ENCODE assay signal across 8 cellular contexts in genomic region chr1:17118706-17119075, GRCh38. TPM values are rescaled to one million over a fixed set of nuclear protein-coding genes. Genes with fewer than 3 reads are reported as not detected.
DNase-seq lines count a peak whose midpoint lies in the region; ATAC-seq, FAIRE-seq and TF ChIP-seq lines count a peak whose summit lies in the region.

No MANE protein-coding gene starts in this region.

- ATAC-seq in Right ventricle myocardium superior (ENCODE audit: poor library complexity) = no peak
- no peak for ATAC-seq in GM12878
- ATAC-seq in upper lobe of right lung = no peak

- H3K36me3 ChIP-seq in GM12878 (ENCODE audit: control insufficient read depth in 2 of 2, insufficient read depth in 2 of 2, low read length in 1 of 2) (no peaks in the 10 kb centered on the region), upper lobe of right lung (no peaks in the 10 kb centered on the region)

- no peak for TF ChIP-seq RAD21 in GM12878 (IDR thresholded peaks at IDR 0.05; ENCODE audit: insufficient read depth, low read depth, low read length)

- SMC1A ChIA-PET in GM12878 (lab: Charles Lee; ENCODE audit: uncharacterized antibody, unreplicated experiment) = interaction anchor here (0.6 to 12.4 kb wide), 7 partner anchors 8 to 156 kb away, joined by 3 to 236 read pairs (median 6); no protein-coding TSS in a partner anchor

- H3K9me3 ChIP-seq in GM12878 (replicated peaks; ENCODE audit: control insufficient read depth, insufficient read depth, low read length) (no peaks in the 10 kb centered on the region), mononuclear cell (ENCODE audit: low read depth, low read length) (no peaks in the 10 kb centered on the region), upper lobe of right lung (no peaks in the 10 kb centered on the region)

- POLR2A ChIA-PET in GM12878 (lab: Charles Lee) = interaction anchor here (0.6 to 1.3 kb wide), 6 partner anchors 10 to 40 kb away, joined by 3 to 7 read pairs (median 3); no protein-coding TSS in a partner anchor

- in situ Hi-C loops in GM12878 (cut with MboI) = loop anchor here (5.0 kb wide), 2 partner anchors 56 to 214 kb away; no protein-coding TSS in a partner anchor

- TF ChIP-seq EP300 in GM12878 (IDR thresholded peaks at IDR 0.05; ENCODE audit: borderline replicate concordance in 1 of 2, control insufficient read depth in 1 of 2, low read depth in 2 of 2, low read length in 2 of 2) = no peak

- H3K27me3 ChIP-seq in GM12878 (replicated peaks in 1 of 2; ENCODE audit: control insufficient read depth in 2 of 2, insufficient read depth in 2 of 2, low read length in 1 of 2) (peaks cover 9 to 11% of the 10 kb centered on the region in 2 experiments; a peak in 3 of 4 replicates), mononuclear cell (ENCODE audit: insufficient read depth, low read length) (no peaks in the 10 kb centered on the region), upper lobe of right lung (peaks cover 37% of the 10 kb centered on the region)

- H3K4me2 ChIP-seq in GM12878 (ENCODE audit: control insufficient read depth, insufficient read depth) = peak overlapping the region; percentile 69; the same call in 1 of the 2 replicates

- intact Hi-C loops in cardiac septum (cut with DNase I) = no loop called here
- intact Hi-C loops in Right ventricle myocardium superior (cut with DNase I) = no loop called here
- intact Hi-C loops in GM12878 (cut with micrococcal nuclease; ENCODE audit: unreplicated experiment) = loop anchor here (5.0 kb wide), 1 partner anchor 41 kb away; no protein-coding TSS in a partner anchor
- intact Hi-C loops in upper lobe of right lung (cut with DNase I) = no loop called here

- H4K20me1 ChIP-seq in GM12878 (ENCODE audit: control insufficient read depth, insufficient read depth) = no peaks in the 10 kb centered on the region

- TF ChIP-seq CTCF in GM12878 (IDR thresholded peaks at IDR 0.05 in 2 of 3, conservative IDR thresholded peaks at IDR 0.05 in 1 of 3; ENCODE audit: control insufficient read depth in 2 of 3, extremely low read depth in 1 of 3, insufficient read depth in 1 of 3, low read depth in 3 of 3, low read length in 3 of 3) (no peak), upper lobe of right lung (IDR thresholded peaks at IDR 0.05) (no peak)

- BruUV-seq in GM12878 (replicated peaks; lab: Mats Ljungman, UMichigan) = no TSS peak

- no peak overlapping the region; the same call in 1 of the 2 replicates for H2AFZ ChIP-seq in GM12878 (ENCODE audit: control insufficient read depth, low read depth, low read length)

- DNase-seq in cardiac septum (ENCODE audit: low spot score) = peak; percentile 79
- no peak for DNase-seq in Right ventricle myocardium superior
- DNase-seq in GM12878 (ENCODE audit: low read depth, low spot score) = no peak
- no peak for DNase-seq in upper lobe of right lung
- DNase-seq in NCI-H446 treated with DMSO at 0.1 percent for 48 hours (lab: John Stamatoyannopoulos, UW) = no peak
- no peak for DNase-seq in NCI-H524 treated with DMSO at 0.1 percent for 48 hours (lab: John Stamatoyannopoulos, UW)
- no peak for DNase-seq in AML-193 (lab: John Stamatoyannopoulos, UW)

- WGBS in GM12878 (ENCODE audit: insufficient coverage, insufficient replicate concordance, low lambda C conversion rate, missing lambda C conversion rate) = 1% methylated on average over 14 of the region's 14 CpGs

- FAIRE-seq in GM12878 (lab: Jason Lieb, UNC) = no peak

- no peak overlapping the region for H3K9ac ChIP-seq in GM12878 (ENCODE audit: control insufficient read depth, insufficient read depth, low read length)

- H3K27ac ChIP-seq in GM12878 (ENCODE audit: control insufficient read depth, insufficient read depth) (no peak overlapping the region), upper lobe of right lung (no peak overlapping the region)

- CTCF ChIA-PET in GM12878 (lab: Yijun Ruan, JAX) = interaction anchor here (0.9 to 9.3 kb wide), 2 partner anchors 34 to 59 kb away, joined by 4 to 171 read pairs; no protein-coding TSS in a partner anchor

- H3K4me3 ChIP-seq in GM12878 (peak overlapping the region; percentile 63; the same call in 1 of the 2 replicates), mononuclear cell (ENCODE audit: low read length) (peak overlapping the region; percentile 43), upper lobe of right lung (peak overlapping the region; percentile 42)

- no peaks in the 10 kb centered on the region for H3K79me2 ChIP-seq in GM12878 (ENCODE audit: control insufficient read depth, insufficient read depth, low read length)

- H3K4me1 ChIP-seq in GM12878 (ENCODE audit: control insufficient read depth, insufficient read depth, low read length) (peaks cover 8% of the 10 kb centered on the region; the same call in 1 of the 2 replicates), mononuclear cell (ENCODE audit: insufficient read depth, low read length) (peaks cover 45% of the 10 kb centered on the region), upper lobe of right lung (peaks cover 23% of the 10 kb centered on the region)

- RAD21 ChIA-PET in GM12878 (lab: Charles Lee; ENCODE audit: unreplicated experiment) = interaction anchor here (0.7 to 4.5 kb wide), 7 partner anchors 23 to 118 kb away, joined by 3 to 30 read pairs (median 5); no protein-coding TSS in a partner anchor

- no peak for TF ChIP-seq POLR2A in GM12878 (IDR thresholded peaks at IDR 0.05; ENCODE audit: low read depth, low read length)

TF ChIP-seq in GM12878, 131 proteins besides CTCF, POLR2A, EP300 and RAD21 (continues in another document):
- TF ChIP-seq IKZF1 (conservative IDR thresholded peaks at IDR 0.05) = peak; percentile 69; the same call in 1 of the 2 replicates
- TF ChIP-seq HSF1 (IDR thresholded peaks at IDR 0.05; ENCODE audit: low read depth, low read length) = no peak
- no peak for TF ChIP-seq POU2F2 (IDR thresholded peaks at IDR 0.05; ENCODE audit: borderline replicate concordance, low read depth, low read length)
- TF ChIP-seq SUZ12 (IDR thresholded peaks at IDR 0.05; ENCODE audit: unreplicated experiment) = no peak
- TF ChIP-seq TCF3 (IDR thresholded peaks at IDR 0.05; ENCODE audit: borderline replicate concordance, insufficient read depth, low read depth, low read length) = no peak
- TF ChIP-seq ZZZ3 (IDR thresholded peaks at IDR 0.05; ENCODE audit: control insufficient read depth, insufficient read length, low read depth) = no peak
- no peak for TF ChIP-seq MEF2A (IDR thresholded peaks at IDR 0.05; ENCODE audit: insufficient read depth, low read depth, low read length)
- TF ChIP-seq SUPT20H (IDR thresholded peaks at IDR 0.05; ENCODE audit: borderline replicate concordance, control insufficient read depth, low read depth, low read length) = no peak
- TF ChIP-seq RB1 (IDR thresholded peaks at IDR 0.05; ENCODE audit: borderline replicate concordance) = no peak
- TF ChIP-seq KLF5 (IDR thresholded peaks at IDR 0.05; ENCODE audit: partially characterized antibody) = no peak
- TF ChIP-seq SMC3 (IDR thresholded peaks at IDR 0.05; ENCODE audit: borderline replicate concordance, low read length) = no peak

RNA-seq across cellular contexts. Expression of gene PADI2, which starts 0.6 kb away (rescaled TPM):
- total RNA-seq in cardiac septum (1.3 TPM), Right ventricle myocardium superior (0.46 TPM), GM12878 (2014; rRNA removed) (0.05 and 0.06 TPM in 2 replicates), GM12878 (2014; rRNA removed; fragmentation: Illumina TruSeq; extraction: Trizol) (0.09 TPM in 2 replicates), GM12878 (2021) (0.18 and 0.21 TPM in 2 replicates), mononuclear cell (9.1 TPM), upper lobe of right lung (20.0 TPM)
- total RNA-seq in GM12878 (2013; cell fraction: nucleolus; rRNA removed) = 46.4 and 54.7 TPM in 2 replicates
- polyA plus RNA-seq in GM12878 (2011; ENCODE audit: low read depth) = 0.33 TPM
- polyA plus RNA-seq in GM12878 (2011; rRNA removed) (1.9 and 3.0 TPM in 2 replicates), GM12878 (2014; fragmentation: Illumina TruSeq; extraction: Trizol) (0.06 and 0.19 TPM in 2 replicates), GM12878 (2014; fragmentation: Nextera tagmentation; extraction: Ambion mirVana) (under 1 TPM; 0.05 to 0.09 TPM), GM12878 (2014; rRNA removed) (0.09 and 0.10 TPM in 2 replicates), GM12878 (2016; fragmentation: Nextera tagmentation; extraction: Ambion mirVana) (under 1 TPM in 1 of 2 experiments, not detected in 1; 0.17 TPM)
- polyA plus RNA-seq in GM12878 (2011; cell fraction: cytosol; rRNA removed) = 2.3 and 2.7 TPM in 2 replicates
- polyA plus RNA-seq in GM12878 (2011; cell fraction: nucleus; rRNA removed) = 7.6 and 15.7 TPM in 2 replicates
- 0.61 and 1.5 TPM in 2 replicates for polyA plus RNA-seq in GM12878 (2012)
- polyA minus RNA-seq in GM12878 (2011; rRNA and poly(A)+ RNA removed) = 3.7 and 4.6 TPM in 2 replicates
- polyA minus RNA-seq in GM12878 (2011; cell fraction: cytosol; rRNA and poly(A)+ RNA removed) = 1.9 and 2.0 TPM in 2 replicates
- 2.1 and 2.3 TPM in 2 replicates for polyA minus RNA-seq in GM12878 (2011; cell fraction: nucleus; rRNA and poly(A)+ RNA removed)
